ENCODE assay signal across 8 cellular contexts in the genomic region with DNA sequence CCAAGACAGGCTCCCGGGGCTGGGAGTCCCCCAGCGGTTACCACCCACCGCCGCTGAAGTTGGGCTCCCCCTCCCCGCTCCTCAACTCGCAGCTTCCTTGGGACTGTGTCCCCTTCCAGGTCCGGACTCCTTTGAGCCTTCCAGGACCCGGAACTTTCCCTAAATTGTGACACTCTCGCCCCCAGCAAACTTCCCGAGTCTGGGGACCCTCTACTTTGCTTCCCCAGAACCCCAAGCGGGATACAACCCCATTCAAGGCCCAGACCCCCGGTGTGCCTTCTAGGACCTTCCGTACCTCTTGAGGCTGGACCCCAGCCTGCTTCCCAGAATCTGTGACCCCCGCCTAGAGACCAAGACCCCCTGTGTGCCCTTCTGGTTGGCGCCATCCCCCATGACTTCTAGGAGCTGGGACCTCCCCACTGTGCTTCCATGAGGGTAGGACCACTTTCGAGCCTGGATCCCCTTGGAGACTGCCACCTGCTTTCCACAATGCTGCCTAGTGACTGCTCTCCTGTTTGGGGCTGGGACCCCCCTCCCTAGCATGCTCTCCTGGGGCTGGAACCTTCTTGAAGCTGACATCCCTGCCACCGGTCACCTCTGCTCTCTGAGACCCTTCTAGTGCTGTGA. TPM values are rescaled to one million over a fixed set of nuclear protein-coding genes. Genes with fewer than 3 reads are reported as not detected.
A peak's percentile ranks its signal among the peaks of the same experiment; 100 is the strongest.
DNase-seq lines count a peak whose midpoint lies in the region; ATAC-seq and TF ChIP-seq lines count a peak whose summit lies in the region.

No MANE protein-coding gene starts in this region.

- no peaks in the 10 kb centered on the region for H3K9me3 ChIP-seq in liver (ENCODE audit: control insufficient read depth in 4 of 4, low read length in 3 of 4)

- no peaks in the 10 kb centered on the region for H3K27me3 ChIP-seq in liver (ENCODE audit: control insufficient read depth in 4 of 4, insufficient read depth in 4 of 4, low read length in 3 of 4)

- peak overlapping the region in 1 of 2 donors; percentile 92 for H3K9ac ChIP-seq in liver (ENCODE audit: low read depth in 1 of 2, low read length in 2 of 2)

- H3K27me3 Mint-ChIP-seq in activated CD4-positive, alpha-beta T cell treated with anti-CD3 and anti-CD28 coated beads, Interleukin-2, amount 10 ng/mL, durations not matched to agents 7 days and 5 days, result peaks cover 28% of the 10 kb centered on the region

- H3K36me3 Mint-ChIP-seq in activated CD4-positive, alpha-beta T cell treated with anti-CD3 and anti-CD28 coated beads, Interleukin-2, amount 10 ng/mL, durations not matched to agents 7 days and 5 days (ENCODE audit: low read depth), result no peaks in the 10 kb centered on the region

- peak overlapping the region; percentile 22 for H3K4me3 Mint-ChIP-seq in activated CD4-positive, alpha-beta T cell treated with anti-CD3 and anti-CD28 coated beads, Interleukin-2, amount 10 ng/mL, durations not matched to agents 7 days and 5 days

- peaks cover 9 to 40% (median 24%) of the 10 kb centered on the region in 4 donors for H3K4me1 ChIP-seq in liver (ENCODE audit: control insufficient read depth in 4 of 4, insufficient read depth in 4 of 4, low read length in 3 of 4)

- POLR2A ChIA-PET in activated CD4-positive, alpha-beta T cell treated with anti-CD3 and anti-CD28 coated beads, Interleukin-2, amount 10 ng/mL, durations not matched to agents 7 days and 5 days (lab: Charles Lee), result no interaction called here

- DNase-seq in activated CD4-positive, alpha-beta T cell treated with anti-CD3 and anti-CD28 coated beads, Interleukin-2, amount 10 ng/mL, durations not matched to agents 7 days and 5 days, result no peak
- DNase-seq in activated CD4-positive, alpha-beta T cell treated with anti-CD3 and anti-CD28 coated beads for 48 hours, result no peak
- no peak for DNase-seq in astrocyte of the cerebellum (ENCODE audit: low read depth)
- DNase-seq in KBM-7, result no peak

- no peaks in the 10 kb centered on the region for H3K36me3 ChIP-seq in liver (ENCODE audit: control insufficient read depth in 4 of 4, insufficient read depth in 3 of 4, low read depth in 1 of 4, low read length in 3 of 4)

- no peak for TF ChIP-seq RAD21 in liver (IDR thresholded peaks at IDR 0.05)

- in situ Hi-C loops in astrocyte of the cerebellum (cut with HindIII; ENCODE audit: low sequenced_read_pairs) (no loop called here), KBM-7 (cut with MboI; ENCODE audit: low pct_unique_long_range_greater_than_20kb, low sequenced_read_pairs) (no loop called here)

- H3K27ac Mint-ChIP-seq in activated CD4-positive, alpha-beta T cell treated with anti-CD3 and anti-CD28 coated beads, Interleukin-2, amount 10 ng/mL, durations not matched to agents 7 days and 5 days, result no peak overlapping the region

- no peak for TF ChIP-seq CTCF in astrocyte of the cerebellum (IDR thresholded peaks at IDR 0.05; ENCODE audit: low read depth, low read length, missing control alignments)
- TF ChIP-seq CTCF in liver (IDR thresholded peaks at IDR 0.05; ENCODE audit: low read depth, low read length, missing input control), result no peak

- ATAC-seq in GM18517 (IDR thresholded peaks at IDR 0.05; ENCODE audit: unreplicated experiment) (no peak), HG02981 (IDR thresholded peaks at IDR 0.05; ENCODE audit: unreplicated experiment) (no peak)

- H3K4me3 ChIP-seq in astrocyte of the cerebellum (ENCODE audit: low read depth, low read length) (peak overlapping the region; percentile 42), liver (ENCODE audit: low read depth in 1 of 3, low read length in 3 of 3) (peak overlapping the region; percentile 59 to 68 (median 66))

- H3K4me1 Mint-ChIP-seq in activated CD4-positive, alpha-beta T cell treated with anti-CD3 and anti-CD28 coated beads, Interleukin-2, amount 10 ng/mL, durations not matched to agents 7 days and 5 days, result peaks cover 25% of the 10 kb centered on the region

- WGBS in liver, result 29% methylated on average over 17 of the region's 17 CpGs

- H3K27ac ChIP-seq in liver (ENCODE audit: low read depth in 1 of 2, low read length in 2 of 2) (peak overlapping the region; percentile 71 to 97), temporal lobe (ENCODE audit: low read depth, low read length) (peak overlapping the region; percentile 93)

- CTCF ChIA-PET in activated CD4-positive, alpha-beta T cell treated with anti-CD3 and anti-CD28 coated beads, Interleukin-2, amount 10 ng/mL, durations not matched to agents 7 days and 5 days (lab: Charles Lee), result interaction anchor here (0.9 to 1.7 kb wide), 4 partner anchors 12 to 35 kb away, joined by 3 to 5 read pairs (median 5); no protein-coding TSS in a partner anchor

- H3K9me3 Mint-ChIP-seq in activated CD4-positive, alpha-beta T cell treated with anti-CD3 and anti-CD28 coated beads, Interleukin-2, amount 10 ng/mL, durations not matched to agents 7 days and 5 days, result no peaks in the 10 kb centered on the region

TF ChIP-seq in liver, 16 proteins besides CTCF, POLR2A, EP300 and RAD21:
- TF ChIP-seq, protein P1, sequence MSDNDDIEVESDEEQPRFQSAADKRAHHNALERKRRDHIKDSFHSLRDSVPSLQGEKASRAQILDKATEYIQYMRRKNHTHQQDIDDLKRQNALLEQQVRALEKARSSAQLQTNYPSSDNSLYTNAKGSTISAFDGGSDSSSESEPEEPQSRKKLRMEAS (IDR thresholded peaks at IDR 0.05), result no peak
- TF ChIP-seq EGR1 (IDR thresholded peaks at IDR 0.05; ENCODE audit: low read depth in 2 of 2) (no peak), FOXA1 (IDR thresholded peaks at IDR 0.05) (no peak)

RNA-seq across cellular contexts. Expression of a gene that starts 0.6 kb away (rescaled TPM):
- total RNA-seq in activated CD4-positive, alpha-beta T cell treated with anti-CD3 and anti-CD28 coated beads, Interleukin-2, amount 10 ng/mL, durations not matched to agents 7 days and 5 days, result 1 to 10 TPM; 1.1 to 1.2 TPM
- total RNA-seq in liver, result 1 to 10 TPM; 3.5 to 6.5 TPM
- 1 to 10 TPM; 4.4 to 4.5 TPM for polyA plus RNA-seq in liver
- 1.2 TPM for total RNA-seq in temporal lobe

RNA-seq across cellular contexts. Expression of a gene that starts 39.4 kb away (rescaled TPM):
- 100 to 1,000 TPM; 154 to 160 TPM for total RNA-seq in activated CD4-positive, alpha-beta T cell treated with anti-CD3 and anti-CD28 coated beads, Interleukin-2, amount 10 ng/mL, durations not matched to agents 7 days and 5 days
- 10 to 100 TPM; 31.0 to 77.8 TPM for total RNA-seq in liver
- polyA plus RNA-seq in liver, result 100 to 1,000 TPM; 120 to 136 TPM
- 17.2 TPM for total RNA-seq in temporal lobe

RNA-seq across cellular contexts. Expression of a gene that starts 39.7 kb away (rescaled TPM):
- total RNA-seq in activated CD4-positive, alpha-beta T cell treated with anti-CD3 and anti-CD28 coated beads, Interleukin-2, amount 10 ng/mL, durations not matched to agents 7 days and 5 days, result 100 to 1,000 TPM in 1 of 2 experiments, 10 to 100 TPM in 1; 98.6 to 118 TPM
- 10 to 100 TPM in 1 of 2 donors, 1 to 10 TPM in 1; 9.0 to 46.5 TPM for total RNA-seq in liver
- 10 to 100 TPM in 1 of 2 donors, 1 to 10 TPM in 1; 4.5 to 10.0 TPM for polyA plus RNA-seq in liver
- 10.6 TPM for total RNA-seq in temporal lobe
